1 cellular context compared by ENCODE assay signal in the genomic region with DNA sequence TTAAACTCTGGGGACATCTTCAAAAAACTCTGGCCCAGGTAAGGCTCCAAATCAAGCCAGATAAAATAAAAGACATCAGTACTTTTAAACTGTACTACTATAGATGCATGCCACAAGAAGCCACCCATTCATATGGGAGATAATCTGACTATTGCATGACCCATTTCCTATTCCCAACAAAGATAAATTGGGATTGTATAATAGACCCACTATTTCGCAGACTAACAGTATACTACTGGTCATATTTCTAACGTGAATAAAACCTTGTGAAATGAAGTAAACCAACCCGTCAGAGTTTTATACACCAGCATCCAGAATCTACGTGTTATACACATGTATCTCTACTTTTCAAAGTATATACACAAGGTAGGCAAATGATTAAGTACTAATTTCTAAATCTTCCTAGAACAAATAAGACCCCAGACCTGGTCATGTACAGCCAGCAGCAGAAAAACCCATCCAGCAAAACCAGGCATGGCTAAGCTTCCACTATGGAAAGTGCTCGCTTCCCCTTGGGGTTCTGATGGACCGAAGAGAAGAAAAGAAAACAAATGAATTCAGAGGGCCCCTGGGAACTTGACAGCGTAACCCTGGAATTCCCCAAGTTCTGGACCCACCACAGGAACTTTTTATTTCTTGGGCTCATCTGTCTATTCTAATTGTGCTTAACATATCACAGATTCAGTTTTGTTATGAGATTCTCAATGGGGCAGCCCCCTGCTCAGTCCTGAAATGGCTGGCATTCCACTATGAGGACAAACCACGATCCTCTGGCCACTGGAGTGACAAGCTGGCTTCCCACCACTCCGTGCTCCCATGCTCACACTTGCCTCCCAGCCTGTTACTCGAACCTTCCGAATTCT.
TF ChIP-seq lines count a peak whose summit lies in the region.

No MANE protein-coding gene starts in this region.

TF ChIP-seq in GM12878, 131 proteins besides CTCF, POLR2A, EP300 and RAD21 (continues in another document):
- peak; percentile 57; the same call in 1 of the 2 replicates for TF ChIP-seq CREM (IDR thresholded peaks at IDR 0.05; ENCODE audit: low read depth)
- no peak for TF ChIP-seq ZBTB11 (CRISPR knock-in tag; IDR thresholded peaks at IDR 0.05)
- no peak for TF ChIP-seq CBFB (IDR thresholded peaks at IDR 0.05; ENCODE audit: low read depth)
- TF ChIP-seq SMAD5 (IDR thresholded peaks at IDR 0.05; ENCODE audit: low read depth): no peak
- TF ChIP-seq IRF4 (IDR thresholded peaks at IDR 0.05; ENCODE audit: low read depth, low read length): peak; percentile 59; the same call in 1 of the 2 replicates
- TF ChIP-seq RUNX3 (IDR thresholded peaks at IDR 0.05; ENCODE audit: low read length): peak; percentile 73
- no peak for TF ChIP-seq ATF7 (IDR thresholded peaks at IDR 0.05; ENCODE audit: low read depth)
- no peak for TF ChIP-seq E2F8 (IDR thresholded peaks at IDR 0.05; ENCODE audit: low read depth, partially characterized antibody)
- peak; percentile 73 for TF ChIP-seq MTA2 (IDR thresholded peaks at IDR 0.05; ENCODE audit: low read depth)
- TF ChIP-seq JUND (IDR thresholded peaks at IDR 0.05; ENCODE audit: low read depth, low read length): 0 out of 2 replicates have a peak, but pooled peaks have one; percentile 5
- 0 out of 2 replicates have a peak, but pooled peaks have one; percentile 6 for TF ChIP-seq NBN (IDR thresholded peaks at IDR 0.05)
- TF ChIP-seq NFYA (IDR thresholded peaks at IDR 0.05; ENCODE audit: borderline replicate concordance, low read depth, low read length): no peak
- TF ChIP-seq RAD51 (IDR thresholded peaks at IDR 0.05): no peak
- no peak for TF ChIP-seq HSF1 (IDR thresholded peaks at IDR 0.05; ENCODE audit: low read depth, low read length)
- peak; percentile 69 for TF ChIP-seq SPI1 (IDR thresholded peaks at IDR 0.05; ENCODE audit: borderline replicate concordance, insufficient read depth, low read depth, low read length)
- TF ChIP-seq FOXK2 (IDR thresholded peaks at IDR 0.05): no peak
- TF ChIP-seq HDAC6 (IDR thresholded peaks at IDR 0.05; ENCODE audit: unreplicated experiment): no peak
- TF ChIP-seq GATAD2B (conservative IDR thresholded peaks at IDR 0.05; ENCODE audit: low read depth): peak; percentile 59; the same call in 1 of the 2 replicates
- TF ChIP-seq PAX5 (IDR thresholded peaks at IDR 0.05; ENCODE audit: borderline replicate concordance, low read depth, low read length): no peak
- TF ChIP-seq MEF2B (IDR thresholded peaks at IDR 0.05; ENCODE audit: partially characterized antibody, poor library complexity, severe bottlenecking): peak; percentile 77
- TF ChIP-seq, protein P1, sequence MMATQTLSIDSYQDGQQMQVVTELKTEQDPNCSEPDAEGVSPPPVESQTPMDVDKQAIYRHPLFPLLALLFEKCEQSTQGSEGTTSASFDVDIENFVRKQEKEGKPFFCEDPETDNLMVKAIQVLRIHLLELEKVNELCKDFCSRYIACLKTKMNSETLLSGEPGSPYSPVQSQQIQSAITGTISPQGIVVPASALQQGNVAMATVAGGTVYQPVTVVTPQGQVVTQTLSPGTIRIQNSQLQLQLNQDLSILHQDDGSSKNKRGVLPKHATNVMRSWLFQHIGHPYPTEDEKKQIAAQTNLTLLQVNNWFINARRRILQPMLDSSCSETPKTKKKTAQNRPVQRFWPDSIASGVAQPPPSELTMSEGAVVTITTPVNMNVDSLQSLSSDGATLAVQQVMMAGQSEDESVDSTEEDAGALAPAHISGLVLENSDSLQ (IDR thresholded peaks at IDR 0.05): peak; percentile 43; the same call in 1 of the 2 replicates
- no peak for TF ChIP-seq PRDM15 (CRISPR knock-in tag; IDR thresholded peaks at IDR 0.05)
- TF ChIP-seq NFIC (IDR thresholded peaks at IDR 0.05; ENCODE audit: low read depth, low read length): peak; percentile 77
- no peak for TF ChIP-seq GABPA (IDR thresholded peaks at IDR 0.05; ENCODE audit: low read depth)
- no peak; the same call in 1 of the 2 replicates for TF ChIP-seq PAX8 (IDR thresholded peaks at IDR 0.05)
- peak; percentile 78 for TF ChIP-seq JUNB (IDR thresholded peaks at IDR 0.05)
- no peak for TF ChIP-seq TCF3 (IDR thresholded peaks at IDR 0.05; ENCODE audit: borderline replicate concordance, insufficient read depth, low read depth, low read length)
- TF ChIP-seq BCL11A (IDR thresholded peaks at IDR 0.05; ENCODE audit: low read depth, low read length): peak; percentile 57; the same call in 1 of the 2 replicates
- TF ChIP-seq ETV6 (conservative IDR thresholded peaks at IDR 0.05 in 1 of 2, IDR thresholded peaks at IDR 0.05 in 1 of 2; ENCODE audit: borderline replicate concordance in 1 of 2, low read depth in 1 of 2): no peak; a peak in 1 of 4 replicates
- no peak for TF ChIP-seq STAT1 (conservative IDR thresholded peaks at IDR 0.05)
- peak; percentile 28 for TF ChIP-seq SKIL (IDR thresholded peaks at IDR 0.05; ENCODE audit: low read depth, poor library complexity, severe bottlenecking)
- no peak for TF ChIP-seq ZNF24 (IDR thresholded peaks at IDR 0.05)
- peak; percentile 60; the same call in 1 of the 2 replicates for TF ChIP-seq FOXM1 (IDR thresholded peaks at IDR 0.05; ENCODE audit: low read depth, low read length)
- TF ChIP-seq RELA (IDR thresholded peaks at IDR 0.05; ENCODE audit: borderline replicate concordance, partially characterized antibody): peak; percentile 76
- no peak for TF ChIP-seq MXI1 (IDR thresholded peaks at IDR 0.05; ENCODE audit: low read depth, low read length)
- TF ChIP-seq SREBF2 (IDR thresholded peaks at IDR 0.05; ENCODE audit: low read length): no peak
- peak; percentile 55; the same call in 1 of the 2 replicates for TF ChIP-seq YY1 (IDR thresholded peaks at IDR 0.05; ENCODE audit: low read depth, low read length)
- TF ChIP-seq NFXL1 (IDR thresholded peaks at IDR 0.05; ENCODE audit: borderline replicate concordance): no peak
- TF ChIP-seq POU2F2 (IDR thresholded peaks at IDR 0.05; ENCODE audit: borderline replicate concordance, low read depth, low read length): peak; percentile 77; the same call in 2 of the 3 replicates
- TF ChIP-seq, protein P2, sequence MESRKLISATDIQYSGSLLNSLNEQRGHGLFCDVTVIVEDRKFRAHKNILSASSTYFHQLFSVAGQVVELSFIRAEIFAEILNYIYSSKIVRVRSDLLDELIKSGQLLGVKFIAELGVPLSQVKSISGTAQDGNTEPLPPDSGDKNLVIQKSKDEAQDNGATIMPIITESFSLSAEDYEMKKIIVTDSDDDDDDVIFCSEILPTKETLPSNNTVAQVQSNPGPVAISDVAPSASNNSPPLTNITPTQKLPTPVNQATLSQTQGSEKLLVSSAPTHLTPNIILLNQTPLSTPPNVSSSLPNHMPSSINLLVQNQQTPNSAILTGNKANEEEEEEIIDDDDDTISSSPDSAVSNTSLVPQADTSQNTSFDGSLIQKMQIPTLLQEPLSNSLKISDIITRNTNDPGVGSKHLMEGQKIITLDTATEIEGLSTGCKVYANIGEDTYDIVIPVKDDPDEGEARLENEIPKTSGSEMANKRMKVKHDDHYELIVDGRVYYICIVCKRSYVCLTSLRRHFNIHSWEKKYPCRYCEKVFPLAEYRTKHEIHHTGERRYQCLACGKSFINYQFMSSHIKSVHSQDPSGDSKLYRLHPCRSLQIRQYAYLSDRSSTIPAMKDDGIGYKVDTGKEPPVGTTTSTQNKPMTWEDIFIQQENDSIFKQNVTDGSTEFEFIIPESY (IDR thresholded peaks at IDR 0.05): no peak
- no peak for TF ChIP-seq CHD2 (IDR thresholded peaks at IDR 0.05; ENCODE audit: borderline replicate concordance, low read depth, low read length)
- TF ChIP-seq, protein P3, sequence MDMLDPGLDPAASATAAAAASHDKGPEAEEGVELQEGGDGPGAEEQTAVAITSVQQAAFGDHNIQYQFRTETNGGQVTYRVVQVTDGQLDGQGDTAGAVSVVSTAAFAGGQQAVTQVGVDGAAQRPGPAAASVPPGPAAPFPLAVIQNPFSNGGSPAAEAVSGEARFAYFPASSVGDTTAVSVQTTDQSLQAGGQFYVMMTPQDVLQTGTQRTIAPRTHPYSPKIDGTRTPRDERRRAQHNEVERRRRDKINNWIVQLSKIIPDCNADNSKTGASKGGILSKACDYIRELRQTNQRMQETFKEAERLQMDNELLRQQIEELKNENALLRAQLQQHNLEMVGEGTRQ (IDR thresholded peaks at IDR 0.05; ENCODE audit: borderline replicate concordance, low read depth, low read length): no peak
